ENCODE assay signal across 13 cellular contexts in the genomic region with DNA sequence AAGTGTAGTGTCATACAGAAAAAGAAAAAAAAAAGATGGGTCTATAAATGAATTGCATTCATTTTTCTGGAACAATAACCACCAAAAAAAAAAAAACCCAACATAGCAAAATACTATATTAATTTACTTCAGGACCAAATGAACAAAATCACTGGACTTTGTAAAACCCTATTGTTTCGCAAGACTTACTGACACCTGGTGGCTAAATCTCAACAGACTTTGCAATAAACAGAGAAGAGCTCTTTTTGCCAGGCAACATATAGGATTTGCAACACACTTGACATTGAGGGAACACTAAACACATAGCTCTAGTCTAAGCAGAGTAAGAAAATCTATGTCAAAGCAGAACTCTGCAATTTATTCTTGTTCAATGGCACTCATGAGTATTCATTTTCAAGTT.
A peak's percentile ranks its signal among the peaks of the same experiment; 100 is the strongest.
DNase-seq lines count a peak whose midpoint lies in the region; ATAC-seq, FAIRE-seq and TF ChIP-seq lines count a peak whose summit lies in the region.
"Had no signal": no experiment of that assay in that cellular context is flagged by ENCODE, and none has a peak within 500 bp of the region (broad histone marks: within the 10 kb centered on the region; RNA-seq: fewer than 3 reads in every experiment).

No MANE protein-coding gene starts in this region.

- H3K27me3 ChIP-seq in adipocyte (replicated peaks; ENCODE audit: control insufficient read depth, insufficient read depth, low read length) = no peaks in the 10 kb centered on the region
- H3K27me3 ChIP-seq in kidney epithelial cell (ENCODE audit: control insufficient read depth, insufficient read depth, low read length) = no peaks in the 10 kb centered on the region
- no peaks in the 10 kb centered on the region for H3K27me3 ChIP-seq in gastroesophageal sphincter
- H3K27me3 ChIP-seq in psoas muscle (ENCODE audit: insufficient read depth in 3 of 3, low read length in 2 of 3) = no peaks in the 10 kb centered on the region

- no peaks in the 10 kb centered on the region for H3K4me1 ChIP-seq in adipocyte (ENCODE audit: control insufficient read depth, insufficient read depth, low read length)
- no peaks in the 10 kb centered on the region for H3K4me1 ChIP-seq in gastroesophageal sphincter
- no peaks in the 10 kb centered on the region for H3K4me1 ChIP-seq in psoas muscle
- H3K4me1 ChIP-seq: left ventricle myocardium inferior had no signal

- H3K9me3 ChIP-seq in adipocyte (ENCODE audit: control insufficient read depth, low read length) = no peaks in the 10 kb centered on the region
- H3K9me3 ChIP-seq in gastroesophageal sphincter = no peaks in the 10 kb centered on the region
- no peaks in the 10 kb centered on the region for H3K9me3 ChIP-seq in psoas muscle
- H3K9me3 ChIP-seq: left ventricle myocardium inferior, thoracic aorta had no signal

- H3K4me3 ChIP-seq in adipocyte (ENCODE audit: low read length) = no peak overlapping the region
- no peak overlapping the region for H3K4me3 ChIP-seq in kidney epithelial cell (ENCODE audit: low read depth, low read length)
- no peak overlapping the region for H3K4me3 ChIP-seq in gastroesophageal sphincter
- H3K4me3 ChIP-seq in psoas muscle = no peak overlapping the region
- H3K4me3 ChIP-seq: left ventricle myocardium inferior, thoracic aorta had no signal

- no peak for TF ChIP-seq EP300 in gastroesophageal sphincter (IDR thresholded peaks at IDR 0.05)

- H3K36me3 ChIP-seq in adipocyte (ENCODE audit: control insufficient read depth, insufficient read depth, low read length, severe bottlenecking) (no peaks in the 10 kb centered on the region), kidney epithelial cell (ENCODE audit: control insufficient read depth, insufficient read depth, low read length) (no peaks in the 10 kb centered on the region), gastroesophageal sphincter (no peaks in the 10 kb centered on the region), psoas muscle (ENCODE audit: insufficient read depth in 1 of 2, low read depth in 1 of 2) (no peaks in the 10 kb centered on the region)
- H3K36me3 ChIP-seq: left ventricle myocardium inferior, thoracic aorta had no signal

- H3K9ac ChIP-seq in adipocyte (ENCODE audit: low read length) = no peak overlapping the region

- TF ChIP-seq CTCF in D721Med (IDR thresholded peaks at IDR 0.05; ENCODE audit: insufficient read depth, missing control alignments) (peak; percentile 55), LNCAP (IDR thresholded peaks at IDR 0.05) (peak; percentile 49; the same call in 1 of the 2 replicates), kidney epithelial cell (IDR thresholded peaks at IDR 0.05; ENCODE audit: insufficient read depth, low read length, poor library complexity, severe bottlenecking) (peak; percentile 53), gastroesophageal sphincter (IDR thresholded peaks at IDR 0.05) (no peak), psoas muscle (IDR thresholded peaks at IDR 0.05) (no peak)

- peak; percentile 32 for FAIRE-seq in D721Med (lab: Jason Lieb, UNC)
- FAIRE-seq: colon had no signal

- no peak overlapping the region for H3K27ac ChIP-seq in gastroesophageal sphincter
- no peak overlapping the region for H3K27ac ChIP-seq in psoas muscle
- H3K27ac ChIP-seq: left ventricle myocardium inferior, thoracic aorta had no signal

- ATAC-seq in GM21723 (IDR thresholded peaks at IDR 0.05; ENCODE audit: unreplicated experiment) (no peak), gastroesophageal sphincter (no peak), psoas muscle (no peak)
- ATAC-seq: activated CD8-positive, alpha-beta T cell treated with anti-CD3 and anti-CD28 coated beads for 36 hours had no signal

- intact Hi-C loops in psoas muscle (cut with DNase I) = no loop called here

- no peak for TF ChIP-seq POLR2A in gastroesophageal sphincter (IDR thresholded peaks at IDR 0.05)

- no peak for DNase-seq in D721Med (ENCODE audit: insufficient read length, low spot score)
- DNase-seq in adipocyte (ENCODE audit: low read depth) = peak; percentile 3
- peak; percentile 5 for DNase-seq in kidney epithelial cell (ENCODE audit: low read depth)
- DNase-seq in AML-193 (lab: John Stamatoyannopoulos, UW) = no peak
- DNase-seq in psoas muscle = no peak
- DNase-seq: activated CD8-positive, alpha-beta T cell treated with anti-CD3 and anti-CD28 coated beads for 36 hours; left ventricle myocardium inferior; stimulated activated CD4-positive, alpha-beta T cell treated with anti-CD3 and anti-CD28 coated beads, Interleukin-15, amount 100 ng/mL, for 24 hours had no signal

- 77 to 91% methylated on average over 1 of the region's 1 CpG for WGBS in gastroesophageal sphincter (ENCODE audit: low coverage in 1 of 2), 2 donors
- 84 to 89% (median 88%) methylated on average over 1 of the region's 1 CpG for WGBS in psoas muscle, 3 donors

Comparison
In these comparisons a context has a peak if more than half of its experiments do, and no peak if none do; other contexts are left out.
1. DNase-seq: peak in adipocyte (single experiment) and kidney epithelial cell (single experiment); none in D721Med (single experiment), AML-193 (0 of 2) and psoas muscle (0 of 2).
2. CTCF ChIP-seq: peak in D721Med (single experiment), LNCAP (single experiment) and kidney epithelial cell (single experiment); none in gastroesophageal sphincter (0 of 4) and psoas muscle (single experiment).